Comparison of ENCODE assay signal across 16 cellular contexts in the genomic region with DNA sequence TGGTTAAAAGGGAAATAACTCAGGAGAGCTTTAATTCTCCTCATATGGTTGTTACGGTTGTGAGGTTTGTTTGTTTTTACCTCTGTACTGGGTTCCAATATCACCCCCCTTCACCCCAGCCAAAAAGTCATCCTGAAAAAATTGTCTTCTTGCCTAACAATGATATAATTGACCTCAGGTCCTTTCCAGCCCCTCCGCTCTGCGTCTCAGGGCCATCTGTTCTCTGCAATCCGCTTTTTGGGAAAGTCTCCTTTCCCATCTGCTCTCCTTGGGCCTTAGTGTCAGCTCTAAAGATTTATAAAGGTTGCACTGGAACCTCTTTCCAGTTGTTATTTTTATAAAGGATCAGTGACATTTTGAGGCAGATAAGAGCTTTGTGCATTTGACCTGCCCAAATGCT. TPM values are rescaled to one million over a fixed set of nuclear protein-coding genes. Genes with fewer than 3 reads are reported as not detected.
A peak's percentile ranks its signal among the peaks of the same experiment; 100 is the strongest.
DNase-seq lines count a peak whose midpoint lies in the region; ATAC-seq and TF ChIP-seq lines count a peak whose summit lies in the region.
"Had no signal": no experiment of that assay in that cellular context is flagged by ENCODE, and none has a peak within 500 bp of the region (broad histone marks: within the 10 kb centered on the region; RNA-seq: fewer than 3 reads in every experiment).

No MANE protein-coding gene starts in this region.

- H3K9me3 ChIP-seq in right atrium auricular region: no peaks in the 10 kb centered on the region

- no peaks in the 10 kb centered on the region for H3K27me3 ChIP-seq in right atrium auricular region

- H3K4me1 ChIP-seq in right atrium auricular region: peaks cover 0 to 31% of the 10 kb centered on the region in 2 donors

- no peaks in the 10 kb centered on the region for H3K9me3 Mint-ChIP-seq in nephron
- H3K9me3 Mint-ChIP-seq: IgD-negative memory B cell had no signal

- ATAC-seq in Right ventricle myocardium superior (ENCODE audit: poor library complexity) (no peak), GM18907 (IDR thresholded peaks at IDR 0.05; ENCODE audit: unreplicated experiment) (no peak)
- ATAC-seq: activated CD4-positive, CD25-positive, alpha-beta regulatory T cell treated with anti-CD3 and anti-CD28 coated beads, Interleukin-2, amount 50 U/mL, for 24 hours; GM12878 had no signal

- H3K27me3 Mint-ChIP-seq in nephron (ENCODE audit: low read depth): no peaks in the 10 kb centered on the region

- H3K27ac Mint-ChIP-seq in nephron: peak overlapping the region; percentile 71 to 84 (median 78)

- TF ChIP-seq CTCF in right atrium auricular region (IDR thresholded peaks at IDR 0.05) (no peak), nephron (IDR thresholded peaks at IDR 0.05; ENCODE audit: unreplicated experiment in 3 of 3) (no peak)

- H3K4me1 Mint-ChIP-seq in nephron: peaks cover 56% of the 10 kb centered on the region

- H3K36me3 ChIP-seq in right atrium auricular region: no peaks in the 10 kb centered on the region

- intact Hi-C loops in Right ventricle myocardium superior (cut with DNase I): no loop called here

- peak overlapping the region in 1 of 3 experiments; percentile 5 for H3K4me3 Mint-ChIP-seq in nephron
- H3K4me3 Mint-ChIP-seq: IgD-negative memory B cell had no signal

- peaks cover 17% of the 10 kb centered on the region for H3K36me3 Mint-ChIP-seq in nephron (ENCODE audit: low read depth)
- H3K36me3 Mint-ChIP-seq: IgD-negative memory B cell had no signal

- H3K4me3 ChIP-seq in right atrium auricular region: peak overlapping the region in 1 of 2 donors; percentile 16
- H3K4me3 ChIP-seq: GM12878 had no signal

- peak overlapping the region; percentile 60 to 81 for H3K27ac ChIP-seq in right atrium auricular region

- DNase-seq in right atrium auricular region (ENCODE audit: low spot score): no peak
- DNase-seq in Right ventricle myocardium superior: no peak
- DNase-seq in cerebellum (ENCODE audit: low spot score): peak; percentile 13
- no peak for DNase-seq in activated CD4-positive, CD25-positive, alpha-beta regulatory T cell treated with anti-CD3 and anti-CD28 coated beads, Interleukin-2, amount 50 U/mL, for 72 hours
- no peak for DNase-seq in NCI-H2196 treated with DMSO at 0.1 percent for 48 hours (lab: John Stamatoyannopoulos, UW; ENCODE audit: unreplicated experiment)
- DNase-seq in islet precursor cell: no peak
- DNase-seq: activated T-cell treated with anti-CD3 and anti-CD28 coated beads, Interleukin-2, amount 50 U/mL, for 48 hours; anterior cingulate cortex; DMS79 treated with DMSO at 0.1 percent for 48 hours; NCI-H1417 treated with DMSO at 0.1 percent for 48 hours had no signal

RNA-seq across cellular contexts. Expression of a gene that starts 33.9 kb away (rescaled TPM):
- 10 to 100 TPM in 1 of 2 donors, 1 to 10 TPM in 1; 8.8 to 34.6 TPM for total RNA-seq in right atrium auricular region
- 7.4 TPM for total RNA-seq in Right ventricle myocardium superior
- total RNA-seq in cerebellum: 41.2 TPM

RNA-seq across cellular contexts. Expression of a gene that starts 55.4 kb away (rescaled TPM):
- total RNA-seq in right atrium auricular region (not detected), Right ventricle myocardium superior (not detected), cerebellum (7.7 TPM)
- total RNA-seq: myocyte had no signal
